ENCODE assay signal across 1 cellular context in the genomic region with DNA sequence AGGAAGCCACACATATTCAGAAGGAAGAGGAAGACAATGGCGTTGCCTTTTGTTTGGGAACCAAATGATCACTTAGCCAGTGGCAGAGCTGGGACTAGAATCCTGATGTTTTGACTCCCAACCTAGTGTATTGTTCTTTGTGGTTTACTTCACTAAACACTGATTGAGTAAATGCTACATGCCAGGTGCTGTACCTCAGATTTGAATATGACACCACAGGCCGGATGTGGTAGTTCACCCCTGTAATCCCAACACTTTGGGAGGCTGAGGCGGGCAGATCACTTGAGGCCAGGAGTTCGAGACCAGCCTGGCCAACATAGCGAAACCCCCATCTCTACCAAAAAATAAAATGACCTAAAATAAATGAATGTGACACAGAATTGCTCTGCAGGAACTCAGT.
TF ChIP-seq lines count a peak whose summit lies in the region.

No MANE protein-coding gene starts in this region.

TF ChIP-seq in WTC11, 78 proteins besides CTCF, POLR2A, EP300 and RAD21 (continued from another document):
- no peak for TF ChIP-seq HMGXB4 (CRISPR knock-in tag; IDR thresholded peaks at IDR 0.05)
- TF ChIP-seq CBFB (CRISPR knock-in tag; IDR thresholded peaks at IDR 0.05; ENCODE audit: low read depth): no peak
- no peak for TF ChIP-seq GTF2I (CRISPR knock-in tag; conservative IDR thresholded peaks at IDR 0.05)
TF ChIP-seq in WTC11: peak in this region for 0.
